8 cellular contexts compared by ENCODE assay signal in the genomic region with DNA sequence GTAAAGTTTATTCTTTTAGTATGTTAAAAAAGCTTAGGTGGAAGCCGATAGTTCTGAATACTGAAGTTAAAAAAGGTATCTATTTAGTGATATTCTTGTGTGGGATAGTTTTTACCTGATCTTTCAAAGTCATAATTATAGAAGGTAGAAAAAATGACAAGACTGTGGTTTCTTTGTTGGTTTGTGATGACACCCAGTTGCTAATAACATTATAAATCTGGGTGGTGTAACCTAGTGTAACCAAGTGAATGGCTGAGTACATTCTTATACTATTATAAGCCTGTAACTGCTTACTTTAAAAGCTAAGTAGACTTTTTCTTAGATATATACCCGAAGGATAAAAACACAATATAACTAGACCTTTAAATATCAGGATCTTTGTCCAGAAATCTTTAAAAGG. TPM values are rescaled to one million over a fixed set of nuclear protein-coding genes. Genes with fewer than 3 reads are reported as not detected.
A peak's percentile ranks its signal among the peaks of the same experiment; 100 is the strongest.
DNase-seq lines count a peak whose midpoint lies in the region; FAIRE-seq and TF ChIP-seq lines count a peak whose summit lies in the region.

No MANE protein-coding gene starts in this region.

- FAIRE-seq in RCC 7860 (lab: Jason Lieb, UNC) (peak; percentile 29), urothelium cell line (lab: Jason Lieb, UNC) (no peak)

- H3K4me3 ChIP-seq in H7 (ENCODE audit: insufficient read depth, low read depth, low read length): peak overlapping the region; percentile 98

- DNase-seq in H7: no peak
- DNase-seq in RCC 7860 (ENCODE audit: low spot score): peak; percentile 49
- peak; percentile 45 to 70 for DNase-seq in erythroblast (lab: John Stamatoyannopoulos, UW)
- peak; percentile 38 for DNase-seq in renal cortical epithelial cell (ENCODE audit: low read depth)
- no peak for DNase-seq in middle frontal gyrus (ENCODE audit: extremely low spot score, low spot score)
- DNase-seq in iPS-NIHi11 (ENCODE audit: low spot score): no peak
- DNase-seq in urothelium cell line (ENCODE audit: low spot score): no peak
- no peak for DNase-seq in SHP77 (lab: John Stamatoyannopoulos, UW)

- no peak for TF ChIP-seq POLR2A in erythroblast (IDR thresholded peaks at IDR 0.05; ENCODE audit: low read length)

- H3K27me3 ChIP-seq in H7 (ENCODE audit: control insufficient read depth, insufficient read depth, low read length): no peaks in the 10 kb centered on the region

- no peaks in the 10 kb centered on the region for H3K36me3 ChIP-seq in H7 (replicated peaks; ENCODE audit: control insufficient read depth, insufficient read depth, low read length)

RNA-seq across cellular contexts. Expression of a gene that starts 2.3 kb away (rescaled TPM):
- 30.6 and 48.5 TPM in 2 replicates for total RNA-seq in H7 (2014; rRNA removed; shearing (Covaris generic))
- 46.5 and 79.1 TPM in 2 replicates for total RNA-seq in renal cortical epithelial cell

Comparison
In these comparisons a context has a peak if more than half of its experiments do, and no peak if none do; other contexts are left out.
1. DNase-seq: peak in RCC 7860 (single experiment), erythroblast (2 of 2) and renal cortical epithelial cell (single experiment); none in H7 (single experiment), middle frontal gyrus (single experiment), iPS-NIHi11 (single experiment), urothelium cell line (single experiment) and SHP77 (0 of 2).